19 cellular contexts compared by ENCODE assay signal in the genomic region with DNA sequence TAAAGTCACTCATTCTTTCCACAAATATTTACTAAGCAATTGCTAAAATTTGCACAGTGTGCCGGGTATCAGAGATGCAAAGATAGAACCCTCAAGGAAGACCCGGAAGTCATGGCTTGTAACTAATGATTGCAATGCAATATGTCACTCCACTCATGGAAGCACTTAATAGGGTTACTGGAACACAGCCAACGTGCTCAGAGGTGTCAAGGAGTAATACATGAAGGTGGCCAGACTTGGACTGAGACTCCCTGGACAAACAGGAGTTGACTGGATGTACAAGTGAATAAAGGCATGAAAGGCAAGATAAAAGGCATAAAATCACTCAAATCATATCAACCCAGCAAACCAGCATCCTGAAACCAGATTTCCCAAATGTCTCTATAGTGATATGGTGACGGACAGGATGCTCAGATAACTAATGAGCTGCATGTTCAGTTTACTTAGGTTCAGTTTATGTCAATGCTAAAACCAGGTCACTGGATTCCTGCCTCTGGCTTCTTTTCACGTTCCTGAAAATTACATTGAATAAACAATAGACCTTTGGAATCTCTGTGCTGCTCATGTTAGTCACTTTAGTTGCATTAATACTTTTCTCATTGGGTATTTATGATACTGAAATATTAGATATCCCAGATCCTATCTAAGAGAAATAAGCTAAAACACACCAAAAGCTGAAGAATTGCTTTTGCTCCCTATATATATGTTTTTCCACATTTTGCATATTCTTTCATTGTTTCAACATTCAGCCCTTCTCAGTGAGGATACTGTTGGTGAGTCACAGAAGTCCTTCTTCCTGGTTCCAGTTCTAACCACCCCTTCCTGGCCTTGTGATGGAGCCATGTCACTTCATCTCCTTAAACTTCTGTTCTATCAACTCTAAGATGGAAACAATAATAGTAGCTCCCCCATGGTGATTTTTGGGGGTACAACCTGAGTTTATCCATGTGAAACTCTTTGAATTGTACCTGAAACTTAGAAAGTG.
DNase-seq lines count a peak whose midpoint lies in the region; ATAC-seq and TF ChIP-seq lines count a peak whose summit lies in the region.
"Had no signal": no experiment of that assay in that cellular context is flagged by ENCODE, and none has a peak within 500 bp of the region (broad histone marks: within the 10 kb centered on the region; RNA-seq: fewer than 3 reads in every experiment).

No MANE protein-coding gene starts in this region.

- H3K27me3 ChIP-seq in IMR-90 (ENCODE audit: control insufficient read depth, insufficient read depth, low read length) = no peaks in the 10 kb centered on the region
- H3K27me3 ChIP-seq: gastroesophageal sphincter, neutrophil, upper lobe of left lung had no signal

- no peak overlapping the region for H4K5ac ChIP-seq in IMR-90 (ENCODE audit: low read depth, low read length)

- no peaks in the 10 kb centered on the region for H3K9me3 ChIP-seq in IMR-90 (ENCODE audit: control insufficient read depth, insufficient read depth, low read length)
- no peaks in the 10 kb centered on the region for H3K9me3 ChIP-seq in mucosa of descending colon
- H3K9me3 ChIP-seq: gastroesophageal sphincter, neutrophil, upper lobe of left lung had no signal

- no peak overlapping the region for H3K56ac ChIP-seq in IMR-90 (ENCODE audit: extremely low read depth, insufficient read depth, low read length)

- H3K4me3 Mint-ChIP-seq in stimulated activated effector memory CD8-positive, alpha-beta T cell treated with anti-CD3 and anti-CD28 coated beads, Interleukin-12 subunit alpha, Interleukin-12 subunit beta, amount 100 ng/mL, for 72 hours = no peak overlapping the region
- H3K4me3 Mint-ChIP-seq: activated CD4-positive, alpha-beta T cell treated with anti-CD3 and anti-CD28 coated beads for 36 hours; CD4-positive, CD25-positive, alpha-beta regulatory T cell; stimulated activated naive CD8-positive, alpha-beta T cell treated with anti-CD3 and anti-CD28 coated beads, Interleukin-15, Interleukin-2, amounts not matched to agents 100 ng/mL and 50 ng/mL, for 24 hours had no signal

- no peak overlapping the region for H2BK15ac ChIP-seq in IMR-90 (ENCODE audit: low read depth, low read length)

- WGBS in IMR-90 (ENCODE audit: extremely low coverage in 2 of 2, insufficient read length in 1 of 2), 2 experiments = no CpG with 5 or more reads among the region's 5 CpGs
- WGBS in lower leg skin, 2 donors = 57 to 63% methylated on average over 5 of the region's 5 CpGs

- H3K14ac ChIP-seq in IMR-90 (replicated peaks; ENCODE audit: low read depth, low read length) = 0 out of 2 replicates have a peak overlapping the region, but pooled peaks have one; percentile 21

- no peak overlapping the region; the same call in 1 of the 2 replicates for H2BK120ac ChIP-seq in IMR-90 (ENCODE audit: low read depth, low read length)

- no peaks in the 10 kb centered on the region for H3K36me3 ChIP-seq in IMR-90 (ENCODE audit: control insufficient read depth, insufficient read depth, low read length)
- no peaks in the 10 kb centered on the region for H3K36me3 ChIP-seq in mucosa of descending colon (ENCODE audit: low read depth)
- H3K36me3 ChIP-seq: gastroesophageal sphincter, neutrophil, upper lobe of left lung had no signal

- no peak overlapping the region for H3K18ac ChIP-seq in IMR-90 (ENCODE audit: low read depth, low read length)

- no peak overlapping the region for H3K27ac Mint-ChIP-seq in stimulated activated effector memory CD8-positive, alpha-beta T cell treated with anti-CD3 and anti-CD28 coated beads, Interleukin-12 subunit alpha, Interleukin-12 subunit beta, amount 100 ng/mL, for 72 hours
- H3K27ac Mint-ChIP-seq: activated CD4-positive, alpha-beta T cell treated with anti-CD3 and anti-CD28 coated beads for 36 hours; CD4-positive, CD25-positive, alpha-beta regulatory T cell; stimulated activated naive CD8-positive, alpha-beta T cell treated with anti-CD3 and anti-CD28 coated beads, Interleukin-15, Interleukin-2, amounts not matched to agents 100 ng/mL and 50 ng/mL, for 24 hours had no signal

- DNase-seq in NCI-H146 (lab: John Stamatoyannopoulos, UW) = peak; percentile 25
- DNase-seq in NCI-H146 treated with DMSO at 0.1 percent for 48 hours (lab: John Stamatoyannopoulos, UW; ENCODE audit: unreplicated experiment) = no peak
- peak; percentile 49 for DNase-seq in IMR-90
- no peak for DNase-seq in mucosa of descending colon
- no peak for DNase-seq in stimulated activated effector memory CD8-positive, alpha-beta T cell treated with anti-CD3 and anti-CD28 coated beads, Interleukin-12 subunit alpha, Interleukin-12 subunit beta, amount 100 ng/mL, for 72 hours (ENCODE audit: low spot score in 2 of 2)
- no peak for DNase-seq in lower leg skin (ENCODE audit: low spot score in 2 of 2)
- DNase-seq: activated CD4-positive, alpha-beta T cell treated with anti-CD3 and anti-CD28 coated beads for 36 hours; activated gamma-delta T cell treated with Interleukin-2 at 50 U/mL for 16 hours; CD4-positive, CD25-positive, alpha-beta regulatory T cell; NCI-H1048; NCI-H446 treated with DMSO at 0.1 percent for 48 hours; PC-9; upper lobe of left lung had no signal

- H3K27ac ChIP-seq in IMR-90 (ENCODE audit: insufficient read depth, low read length) = no peak overlapping the region
- H3K27ac ChIP-seq: gastroesophageal sphincter, neutrophil, PC-9, upper lobe of left lung had no signal

- no TSS peak for BruUV-seq in IMR-90 (replicated peaks; lab: Mats Ljungman, UMichigan)

- H3K4me1 ChIP-seq in IMR-90 (ENCODE audit: control insufficient read depth, insufficient read depth, low read length) = peaks cover 6% of the 10 kb centered on the region; the same call in 1 of the 2 replicates
- no peaks in the 10 kb centered on the region for H3K4me1 ChIP-seq in mucosa of descending colon (ENCODE audit: low read depth)
- H3K4me1 ChIP-seq: upper lobe of left lung had no signal

- peak overlapping the region; percentile 16; the same call in 1 of the 2 replicates for H3K23ac ChIP-seq in IMR-90 (ENCODE audit: low read depth, low read length)

- no peaks in the 10 kb centered on the region for H3K9me3 Mint-ChIP-seq in stimulated activated effector memory CD8-positive, alpha-beta T cell treated with anti-CD3 and anti-CD28 coated beads, Interleukin-12 subunit alpha, Interleukin-12 subunit beta, amount 100 ng/mL, for 72 hours
- H3K9me3 Mint-ChIP-seq: stimulated activated naive CD8-positive, alpha-beta T cell treated with anti-CD3 and anti-CD28 coated beads, Interleukin-15, Interleukin-2, amounts not matched to agents 100 ng/mL and 50 ng/mL, for 24 hours had no signal

- H3K9me1 ChIP-seq in IMR-90 (ENCODE audit: insufficient read depth, low read length) = peaks cover 3% of the 10 kb centered on the region

- no peak overlapping the region for H2BK5ac ChIP-seq in IMR-90 (ENCODE audit: low read depth, low read length, poor library complexity, severe bottlenecking)

- no peaks in the 10 kb centered on the region for H3K79me1 ChIP-seq in IMR-90 (ENCODE audit: low read depth in 1 of 2, low read length in 2 of 2)

- H2AFZ ChIP-seq in IMR-90 (replicated peaks; ENCODE audit: low read length, poor library complexity) = no peak overlapping the region
- H2AFZ ChIP-seq: PC-9 had no signal

- peaks cover 21% of the 10 kb centered on the region for H3K4me1 Mint-ChIP-seq in stimulated activated effector memory CD8-positive, alpha-beta T cell treated with anti-CD3 and anti-CD28 coated beads, Interleukin-12 subunit alpha, Interleukin-12 subunit beta, amount 100 ng/mL, for 72 hours

- H3K4me2 ChIP-seq in IMR-90 (ENCODE audit: low read depth, low read length) = 0 out of 2 replicates have a peak overlapping the region, but pooled peaks have one; percentile 14
- H3K4me2 ChIP-seq: PC-9 had no signal

- no peak for TF ChIP-seq RAD21 in IMR-90 (IDR thresholded peaks at IDR 0.05; ENCODE audit: low read length)

- no peak overlapping the region for H3K4ac ChIP-seq in IMR-90 (ENCODE audit: low read depth, low read length)

- in situ Hi-C loops in IMR-90 (cut with MboI; ENCODE audit: low sequenced_read_pairs) = no loop called here

- H4K20me1 ChIP-seq in IMR-90 (ENCODE audit: insufficient read depth, low read length) = no peaks in the 10 kb centered on the region

- TF ChIP-seq POLR2A in IMR-90 (IDR thresholded peaks at IDR 0.05; ENCODE audit: low read depth, low read length) = no peak
- TF ChIP-seq POLR2A in lower leg skin (IDR thresholded peaks at IDR 0.05) = no peak

- peak overlapping the region; percentile 3; the same call in 1 of the 2 replicates for H2AK5ac ChIP-seq in IMR-90 (ENCODE audit: low read depth, low read length)

- POLR2A ChIA-PET in IMR-90 (lab: Charles Lee; ENCODE audit: unreplicated experiment) = no interaction called here

- H4K91ac ChIP-seq in IMR-90 (ENCODE audit: insufficient read depth, low read depth, low read length) = no peak overlapping the region

- intact Hi-C loops in IMR-90 (cut with micrococcal nuclease) = no loop called here
- intact Hi-C loops in mucosa of descending colon (cut with DNase I, micrococcal nuclease) = no loop called here
- intact Hi-C loops in lower leg skin (cut with DNase I; ENCODE audit: low total_unique reads) = no loop called here

- H3K4me3 ChIP-seq in IMR-90 (ENCODE audit: insufficient read depth, low read depth, low read length) = no peak overlapping the region
- no peak overlapping the region for H3K4me3 ChIP-seq in mucosa of descending colon
- H3K4me3 ChIP-seq in lower leg skin (ENCODE audit: low read depth, poor library complexity, severe bottlenecking) = no peak overlapping the region
- H3K4me3 ChIP-seq: gastroesophageal sphincter, PC-9, upper lobe of left lung had no signal

- dilution Hi-C loops in IMR-90 (cut with HindIII; ENCODE audit: low sequenced_read_pairs, unreplicated experiment) = no loop called here

- TF ChIP-seq CTCF in IMR-90 (conservative IDR thresholded peaks at IDR 0.05; ENCODE audit: low read depth, low read length) (no peak), mucosa of descending colon (IDR thresholded peaks at IDR 0.05) (no peak), lower leg skin (IDR thresholded peaks at IDR 0.05) (no peak)

- CTCF ChIA-PET in IMR-90 (lab: Yijun Ruan, JAX) = interaction anchor here (1.1 kb wide), 1 partner anchor 16 kb away, joined by 3 read pairs; no protein-coding TSS in a partner anchor

- no peak overlapping the region for H2AK9ac ChIP-seq in IMR-90 (replicated peaks; ENCODE audit: low read depth, low read length, poor library complexity)

- H3K9ac ChIP-seq in IMR-90 (ENCODE audit: low read depth, low read length) = no peak overlapping the region

- ATAC-seq in IMR-90 (ENCODE audit: low read depth) (peak; percentile 60), SK-N-SH treated with all-trans-retinoic acid at 6 μM for 48 hours (peak; percentile 40), mucosa of descending colon (peak; percentile 38), GM19455 (IDR thresholded peaks at IDR 0.05; ENCODE audit: unreplicated experiment) (no peak)
- ATAC-seq in stimulated activated effector memory CD8-positive, alpha-beta T cell treated with anti-CD3 and anti-CD28 coated beads, Interleukin-12 subunit alpha, Interleukin-12 subunit beta, amount 100 ng/mL, for 72 hours = no peak
- ATAC-seq: activated CD4-positive, alpha-beta T cell treated with anti-CD3 and anti-CD28 coated beads for 36 hours; gastroesophageal sphincter; left lobe of liver had no signal

- no peak overlapping the region; the same call in 1 of the 2 replicates for H2BK20ac ChIP-seq in IMR-90 (ENCODE audit: low read depth, low read length)

- H3K36me3 Mint-ChIP-seq in stimulated activated effector memory CD8-positive, alpha-beta T cell treated with anti-CD3 and anti-CD28 coated beads, Interleukin-12 subunit alpha, Interleukin-12 subunit beta, amount 100 ng/mL, for 72 hours = no peaks in the 10 kb centered on the region
- H3K36me3 Mint-ChIP-seq: CD4-positive, CD25-positive, alpha-beta regulatory T cell had no signal

- H4K8ac ChIP-seq in IMR-90 (ENCODE audit: low read depth in 2 of 2, low read length in 2 of 2) = no peak overlapping the region

Comparison
In these comparisons a context has a peak if more than half of its experiments do, and no peak if none do; other contexts are left out.
1. DNase-seq: peak in NCI-H146 (single experiment) and IMR-90 (single experiment); none in NCI-H146 treated with DMSO at 0.1 percent for 48 hours (single experiment), mucosa of descending colon (0 of 3), stimulated activated effector memory CD8-positive, alpha-beta T cell treated with anti-CD3 and anti-CD28 coated beads, Interleukin-12 subunit alpha, Interleukin-12 subunit beta, amount 100 ng/mL, for 72 hours (0 of 2) and lower leg skin (0 of 2).
2. ATAC-seq: peak in IMR-90 (single experiment), SK-N-SH treated with all-trans-retinoic acid at 6 μM for 48 hours (single experiment) and mucosa of descending colon (single experiment); none in stimulated activated effector memory CD8-positive, alpha-beta T cell treated with anti-CD3 and anti-CD28 coated beads, Interleukin-12 subunit alpha, Interleukin-12 subunit beta, amount 100 ng/mL, for 72 hours (single experiment) and GM19455 (single experiment).